9 cellular contexts compared by ENCODE assay signal in genomic region chr1:43976045-43976444, GRCh38. TPM values are rescaled to one million over a fixed set of nuclear protein-coding genes. Genes with fewer than 3 reads are reported as not detected.
DNase-seq lines count a peak whose midpoint lies in the region; ATAC-seq and TF ChIP-seq lines count a peak whose summit lies in the region.
"Had no signal": no experiment of that assay in that cellular context is flagged by ENCODE, and none has a peak within 500 bp of the region (broad histone marks: within the 10 kb centered on the region; RNA-seq: fewer than 3 reads in every experiment).

No MANE protein-coding gene starts in this region.

- H3K27ac ChIP-seq in Panc1 (ENCODE audit: low read length) (peak overlapping the region; percentile 89), prostate gland (peak overlapping the region; percentile 91 to 97)

- TF ChIP-seq POLR2A in erythroblast (IDR thresholded peaks at IDR 0.05; ENCODE audit: low read length) = no peak
- TF ChIP-seq POLR2A in prostate gland (IDR thresholded peaks at IDR 0.05) = no peak

- H3K4me1 ChIP-seq in ES-I3 (ENCODE audit: insufficient read depth, low read length) = peaks cover 12% of the 10 kb centered on the region
- peaks cover 48% of the 10 kb centered on the region for H3K4me1 ChIP-seq in Panc1 (ENCODE audit: control insufficient read depth, insufficient read depth, low read length)
- H3K4me1 ChIP-seq in prostate gland (replicated peaks) = peaks cover 30% of the 10 kb centered on the region

- H3K36me3 ChIP-seq in ES-I3 (ENCODE audit: insufficient read depth, low read length) = peaks cover 13% of the 10 kb centered on the region
- H3K36me3 ChIP-seq in Panc1 (ENCODE audit: control insufficient read depth, insufficient read depth, low read length) = peaks cover 9% of the 10 kb centered on the region; the same call in 1 of the 2 replicates
- H3K36me3 ChIP-seq in prostate gland = peaks cover 0 to 9% of the 10 kb centered on the region in 2 donors

- POLR2A ChIA-PET in Panc1 (lab: Charles Lee) = interaction anchor here (0.6 kb wide), 1 partner anchor 17 kb away, joined by 5 read pairs; no protein-coding TSS in a partner anchor

- H3K27me3 ChIP-seq in Panc1 (ENCODE audit: control insufficient read depth, insufficient read depth, low read length) (no peaks in the 10 kb centered on the region), prostate gland (replicated peaks; ENCODE audit: insufficient read depth) (no peaks in the 10 kb centered on the region)

- H3K9ac ChIP-seq in ES-I3 (ENCODE audit: low read depth, low read length) = peak overlapping the region; percentile 72; the same call in 1 of the 2 replicates

- CTCF ChIA-PET in Panc1 (lab: Charles Lee) = interaction anchor here (0.5 kb wide), 1 partner anchor 1614 kb away, joined by 10 read pairs; no protein-coding TSS in a partner anchor

- no TSS peak for BruUV-seq in Panc1 (replicated peaks; lab: Mats Ljungman, UMichigan)

- ATAC-seq in Panc1 (no peak), GM21447 (IDR thresholded peaks at IDR 0.05; ENCODE audit: unreplicated experiment) (no peak)

- DNase-seq in Panc1 (ENCODE audit: low read depth, low spot score) = no peak
- peak; percentile 36 to 59 for DNase-seq in erythroblast (lab: John Stamatoyannopoulos, UW)
- no peak for DNase-seq in prostate gland (ENCODE audit: low spot score)
- no peak for DNase-seq in hypothalamus (lab: John Stamatoyannopoulos, UW)
- DNase-seq in activated gamma-delta T cell treated with Interleukin-2 at 50 U/mL for 16 hours = no peak
- DNase-seq in MV-4-11 (lab: John Stamatoyannopoulos, UW) = no peak
- DNase-seq: T1000 had no signal

- no peaks in the 10 kb centered on the region for H3K9me3 ChIP-seq in ES-I3 (ENCODE audit: control insufficient read depth, insufficient read depth, low read length)
- H3K9me3 ChIP-seq in Panc1 (ENCODE audit: control insufficient read depth, insufficient read depth, low read depth, low read length) = no peaks in the 10 kb centered on the region
- H3K9me3 ChIP-seq in prostate gland = no peaks in the 10 kb centered on the region

- intact Hi-C loops in Panc1 (cut with micrococcal nuclease; ENCODE audit: unreplicated experiment) = no loop called here
- intact Hi-C loops in prostate gland (cut with DNase I) = no loop called here

- H3K4me3 ChIP-seq in Panc1 (ENCODE audit: low read depth in 2 of 2, low read length in 2 of 2) (peak overlapping the region; percentile 80 to 85), prostate gland (peak overlapping the region; percentile 89 to 100)

- in situ Hi-C loops in Panc1 (cut with HindIII; ENCODE audit: low pct_unique_long_range_greater_than_20kb, low sequenced_read_pairs) = no loop called here

- WGBS in prostate gland = 77% methylated on average over 4 of the region's 4 CpGs

- TF ChIP-seq CTCF in Panc1 (IDR thresholded peaks at IDR 0.05) = no peak
- TF ChIP-seq CTCF in prostate gland (IDR thresholded peaks at IDR 0.05) = no peak

RNA-seq across cellular contexts. Expression of gene ATP6V0B, which starts 1.3 kb away (rescaled TPM):
- 134 TPM for total RNA-seq in Panc1 (2021; ENCODE audit: unreplicated experiment)
- polyA plus RNA-seq in Panc1 (2012; ENCODE audit: insufficient read length) = 119 TPM
- 100 to 1,000 TPM; 180 to 245 TPM for total RNA-seq in prostate gland

RNA-seq across cellular contexts. Expression of gene B4GALT2, which starts 3.0 kb away (rescaled TPM):
- total RNA-seq in Panc1 (2021; ENCODE audit: unreplicated experiment) (90.1 TPM), prostate gland (10 to 100 TPM; 34.8 to 63.9 TPM)
- polyA plus RNA-seq in Panc1 (2012; ENCODE audit: insufficient read length) = 109 TPM

RNA-seq across cellular contexts. Expression of gene DPH2, which starts 6.2 kb away (rescaled TPM):
- total RNA-seq in Panc1 (2021; ENCODE audit: unreplicated experiment) (76.0 TPM), prostate gland (10 to 100 TPM; 25.4 to 31.1 TPM)
- polyA plus RNA-seq in Panc1 (2012; ENCODE audit: insufficient read length) = 63.3 TPM

RNA-seq across cellular contexts. Expression of gene CCDC24, which starts 15.4 kb away (rescaled TPM):
- total RNA-seq in Panc1 (2021; ENCODE audit: unreplicated experiment) = 24.4 TPM
- 27.3 TPM for polyA plus RNA-seq in Panc1 (2012; ENCODE audit: insufficient read length)
- 10 to 100 TPM; 14.3 to 23.7 TPM for total RNA-seq in prostate gland

RNA-seq across cellular contexts. Expression of gene IPO13, which starts 29.3 kb away (rescaled TPM):
- total RNA-seq in Panc1 (2021; ENCODE audit: unreplicated experiment) (40.0 TPM), prostate gland (10 to 100 TPM; 27.7 to 55.7 TPM)
- 25.0 TPM for polyA plus RNA-seq in Panc1 (2012; ENCODE audit: insufficient read length)

Comparison
In these comparisons a context has a peak if more than half of its experiments do, and no peak if none do; other contexts are left out.
1. DNase-seq: peak in erythroblast (2 of 2); none in Panc1 (single experiment), prostate gland (single experiment), hypothalamus (0 of 51), activated gamma-delta T cell treated with Interleukin-2 at 50 U/mL for 16 hours (single experiment) and MV-4-11 (single experiment).